In the genomic region with DNA sequence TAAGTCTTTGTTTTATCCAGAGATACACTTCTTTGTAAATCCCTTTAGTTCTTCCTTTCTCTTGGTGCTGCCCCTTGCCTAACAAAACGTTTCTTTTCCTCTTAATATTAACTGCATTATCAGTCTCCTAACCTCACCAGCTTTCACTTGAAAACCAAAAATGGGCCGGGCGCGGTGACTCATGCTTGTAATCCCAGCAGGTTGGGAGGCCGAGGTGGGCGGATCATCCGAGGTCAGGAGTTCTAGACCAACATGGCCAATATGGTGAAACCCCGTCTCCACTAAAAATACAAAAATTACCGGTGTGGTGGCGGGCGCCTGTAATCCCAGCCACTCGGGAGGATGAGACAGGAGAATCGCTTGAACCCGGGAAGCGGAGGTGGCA, we compare ENCODE assay signal across 11 cellular contexts.
DNase-seq lines count a peak whose midpoint lies in the region; ATAC-seq and TF ChIP-seq lines count a peak whose summit lies in the region.
"Had no signal": no experiment of that assay in that cellular context is flagged by ENCODE, and none has a peak within 500 bp of the region (broad histone marks: within the 10 kb centered on the region; RNA-seq: fewer than 3 reads in every experiment).

No MANE protein-coding gene starts in this region.

- H3K4me1 Mint-ChIP-seq in MCF 10A (ENCODE audit: insufficient read depth, unreplicated experiment): peaks cover 9% of the 10 kb centered on the region

- no peaks in the 10 kb centered on the region for H3K9me3 Mint-ChIP-seq in MCF 10A (ENCODE audit: unreplicated experiment)
- H3K9me3 Mint-ChIP-seq: stimulated activated naive CD8-positive, alpha-beta T cell treated with anti-CD3 and anti-CD28 coated beads, Interleukin-15, Interleukin-2, amounts not matched to agents 100 ng/mL and 50 ng/mL, for 24 hours had no signal

- H3K27ac ChIP-seq in breast epithelium (no peak overlapping the region), thyroid gland (no peak overlapping the region)
- H3K27ac ChIP-seq: BLaER1 had no signal

- 65 to 69% methylated on average over 15 of the region's 15 CpGs for WGBS in thyroid gland, 2 donors

- no peaks in the 10 kb centered on the region for H3K4me1 ChIP-seq in breast epithelium
- no peaks in the 10 kb centered on the region for H3K4me1 ChIP-seq in thyroid gland
- H3K4me1 ChIP-seq: BLaER1, HAP-1 had no signal

- no peaks in the 10 kb centered on the region for H3K27me3 Mint-ChIP-seq in MCF 10A (ENCODE audit: insufficient read depth, unreplicated experiment)
- H3K27me3 Mint-ChIP-seq: stimulated activated naive CD8-positive, alpha-beta T cell treated with anti-CD3 and anti-CD28 coated beads, Interleukin-15, Interleukin-2, amounts not matched to agents 100 ng/mL and 50 ng/mL, for 24 hours had no signal

- CTCF ChIA-PET in MCF 10A (lab: Yijun Ruan, JAX): interaction anchor here (0.6 to 2.4 kb wide), 19 partner anchors 8 to 1951 kb away, joined by 3 to 17 read pairs (median 5); no protein-coding TSS in a partner anchor

- H3K27ac Mint-ChIP-seq in MCF 10A (ENCODE audit: low read depth, unreplicated experiment): no peak overlapping the region
- H3K27ac Mint-ChIP-seq: stimulated activated naive CD8-positive, alpha-beta T cell treated with anti-CD3 and anti-CD28 coated beads, Interleukin-15, Interleukin-2, amounts not matched to agents 100 ng/mL and 50 ng/mL, for 24 hours had no signal

- TF ChIP-seq CTCF in MCF 10A (IDR thresholded peaks at IDR 0.05; ENCODE audit: unreplicated experiment) (no peak), breast epithelium (IDR thresholded peaks at IDR 0.05) (no peak), thyroid gland (IDR thresholded peaks at IDR 0.05) (no peak)

- H3K4me3 ChIP-seq in breast epithelium (no peak overlapping the region), thyroid gland (replicated peaks in 1 of 3) (no peak overlapping the region)
- H3K4me3 ChIP-seq: BLaER1, HAP-1 had no signal

- H3K36me3 Mint-ChIP-seq in MCF 10A (ENCODE audit: insufficient read depth, unreplicated experiment): no peaks in the 10 kb centered on the region

- no TSS peak for BruUV-seq in MCF 10A (replicated peaks; lab: Mats Ljungman, UMichigan)

- POLR2A ChIA-PET in MCF 10A (lab: Yijun Ruan, JAX): interaction anchor here (1.2 kb wide), 1 partner anchor 150 kb away, joined by 3 read pairs; no protein-coding TSS in a partner anchor

- no peak overlapping the region for H3K4me3 Mint-ChIP-seq in MCF 10A (ENCODE audit: unreplicated experiment)
- H3K4me3 Mint-ChIP-seq: stimulated activated naive CD8-positive, alpha-beta T cell treated with anti-CD3 and anti-CD28 coated beads, Interleukin-15, Interleukin-2, amounts not matched to agents 100 ng/mL and 50 ng/mL, for 24 hours had no signal

- DNase-seq in MCF 10A (ENCODE audit: unreplicated experiment) (peak; percentile 68), breast epithelium (ENCODE audit: low spot score in 2 of 2) (no peak), SK-MEL-5 (ENCODE audit: low read depth, low spot score) (peak; percentile 56), thyroid gland (peak; percentile 2 to 4)
- no peak for DNase-seq in activated CD4-positive, alpha-beta T cell treated with anti-CD3 and anti-CD28 coated beads, Interleukin-2, amount 50 U/mL, for 48 hours
- no peak for DNase-seq in stimulated activated CD4-positive, alpha-beta T cell treated with anti-CD3 and anti-CD28 coated beads, Interleukin-1b, Interleukin-23, amount 100 ng/mL, for 48 hours

- peak; percentile 35 for ATAC-seq in HG03066 (IDR thresholded peaks at IDR 0.05; ENCODE audit: low read depth, unreplicated experiment)
- ATAC-seq in activated CD4-positive, CD25-positive, alpha-beta regulatory T cell treated with anti-CD3 and anti-CD28 coated beads, Interleukin-2, amount 50 U/mL, for 24 hours: no peak

- no peaks in the 10 kb centered on the region for H3K9me3 ChIP-seq in breast epithelium
- H3K9me3 ChIP-seq in thyroid gland: no peaks in the 10 kb centered on the region
- H3K9me3 ChIP-seq: BLaER1, HAP-1 had no signal

- in situ Hi-C loops in SK-MEL-5 (cut with HindIII; ENCODE audit: low pct_unique_long_range_greater_than_20kb, low sequenced_read_pairs): no loop called here

- TF ChIP-seq POLR2A in breast epithelium (IDR thresholded peaks at IDR 0.05): no peak
- TF ChIP-seq POLR2A in thyroid gland (IDR thresholded peaks at IDR 0.05): no peak

- intact Hi-C loops in MCF 10A (cut with micrococcal nuclease) (loop anchor here (1.0 to 5.0 kb wide), 3 partner anchors 50 to 150 kb away; no protein-coding TSS in a partner anchor), breast epithelium (cut with DNase I; ENCODE audit: low total_unique reads) (no loop called here), thyroid gland (cut with DNase I) (no loop called here)

- H3K27me3 ChIP-seq in breast epithelium: no peaks in the 10 kb centered on the region
- H3K27me3 ChIP-seq in thyroid gland: no peaks in the 10 kb centered on the region
- H3K27me3 ChIP-seq: BLaER1 had no signal

- no peaks in the 10 kb centered on the region for H3K36me3 ChIP-seq in breast epithelium
- H3K36me3 ChIP-seq in thyroid gland: no peaks in the 10 kb centered on the region
- H3K36me3 ChIP-seq: BLaER1, HAP-1 had no signal

Comparison
In these comparisons a context has a peak if more than half of its experiments do, and no peak if none do; other contexts are left out.
1. DNase-seq: peak in MCF 10A (single experiment), SK-MEL-5 (single experiment) and thyroid gland (2 of 2); none in breast epithelium (0 of 2), activated CD4-positive, alpha-beta T cell treated with anti-CD3 and anti-CD28 coated beads, Interleukin-2, amount 50 U/mL, for 48 hours (0 of 2) and stimulated activated CD4-positive, alpha-beta T cell treated with anti-CD3 and anti-CD28 coated beads, Interleukin-1b, Interleukin-23, amount 100 ng/mL, for 48 hours (single experiment).